Comparison of ENCODE assay signal across 24 cellular contexts in the genomic region with DNA sequence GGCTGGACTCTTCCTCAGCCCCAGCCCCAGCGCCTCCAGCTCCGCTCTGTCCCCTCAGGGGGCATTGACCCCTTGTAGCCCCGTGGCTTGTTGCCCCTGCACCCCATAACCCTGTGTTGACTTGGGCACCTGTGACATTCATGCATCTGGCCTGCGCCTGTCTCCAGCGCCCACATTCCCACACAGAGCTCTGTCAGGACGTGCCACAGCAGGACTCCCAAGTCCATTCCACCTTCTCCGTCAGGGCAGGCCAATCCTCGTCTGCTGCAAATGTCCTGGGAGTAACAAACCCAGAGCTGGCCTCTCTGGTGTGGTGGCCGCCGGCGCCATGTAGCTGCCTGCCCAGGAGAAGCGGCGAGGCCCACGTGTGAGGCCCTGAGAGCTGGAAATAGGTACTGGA.
A peak's percentile ranks its signal among the peaks of the same experiment; 100 is the strongest.
DNase-seq lines count a peak whose midpoint lies in the region; ATAC-seq and TF ChIP-seq lines count a peak whose summit lies in the region.
"Had no signal": no experiment of that assay in that cellular context is flagged by ENCODE, and none has a peak within 500 bp of the region (broad histone marks: within the 10 kb centered on the region; RNA-seq: fewer than 3 reads in every experiment).

No MANE protein-coding gene starts in this region.

- H3K36me3 ChIP-seq in heart right ventricle (peaks cover 0 to 20% (median 0%) of the 10 kb centered on the region in 9 donors), left lung (peaks cover 0 to 38% of the 10 kb centered on the region in 2 donors), suprapubic skin (peaks cover 4% of the 10 kb centered on the region)
- H3K36me3 ChIP-seq: SJCRH30 had no signal

- DNase-seq in heart right ventricle = no peak
- DNase-seq in Right ventricle myocardium inferior (ENCODE audit: missing footprints) = no peak
- DNase-seq in left lung = peak in 1 of 2 donors; percentile 68
- DNase-seq in suprapubic skin (ENCODE audit: low spot score in 2 of 2) = no peak
- DNase-seq in NCI-H128 (lab: John Stamatoyannopoulos, UW; ENCODE audit: unreplicated experiment) = no peak
- no peak for DNase-seq in NAMALWA (ENCODE audit: low spot score)
- no peak for DNase-seq in NCI-H2029 treated with DMSO at 0.1 percent for 48 hours (lab: John Stamatoyannopoulos, UW)
- DNase-seq: activated naive CD4-positive, alpha-beta T cell; activated T-cell treated with anti-CD3 and anti-CD28 coated beads for 4 hours; CD4-positive, CD25-positive, alpha-beta regulatory T cell; GF-D8; GOT3; IMR-90; MM.1S; naive thymus-derived CD8-positive, alpha-beta T cell; NCI-H146; NCI-H345; PC-3; SJCRH30; stimulated activated CD4-positive, alpha-beta T cell treated with anti-CD3 and anti-CD28 coated beads, Interleukin-1b, Interleukin-23, amount 100 ng/mL, for 48 hours; stimulated activated naive B cell treated with anti-CD40 and anti-IgM and Interleukin-4, amounts not matched to agents 10 μg/mL and 1 μg/mL and 100 μg/mL, for 72 hours had no signal

- H3K27me3 Mint-ChIP-seq in brain = no peaks in the 10 kb centered on the region
- H3K27me3 Mint-ChIP-seq: CD4-positive, CD25-positive, alpha-beta regulatory T cell; naive thymus-derived CD8-positive, alpha-beta T cell; stimulated activated naive B cell treated with anti-CD40 and anti-IgM and Interleukin-4, amounts not matched to agents 10 μg/mL and 1 μg/mL and 100 μg/mL, for 72 hours had no signal

- H3K27me3 ChIP-seq in heart right ventricle = no peaks in the 10 kb centered on the region
- no peaks in the 10 kb centered on the region for H3K27me3 ChIP-seq in left lung
- H3K27me3 ChIP-seq in suprapubic skin = no peaks in the 10 kb centered on the region
- H3K27me3 ChIP-seq: SJCRH30, tibial nerve had no signal

- H3K4me3 Mint-ChIP-seq in brain = no peak overlapping the region
- H3K4me3 Mint-ChIP-seq: naive thymus-derived CD8-positive, alpha-beta T cell; stimulated activated naive B cell treated with anti-CD40 and anti-IgM and Interleukin-4, amounts not matched to agents 10 μg/mL and 1 μg/mL and 100 μg/mL, for 72 hours had no signal

- WGBS in heart right ventricle, 2 donors = 84 to 88% methylated on average over 14 of the region's 14 CpGs
- WGBS in suprapubic skin = 91% methylated on average over 14 of the region's 14 CpGs

- H3K36me3 Mint-ChIP-seq in brain = peaks cover 4% of the 10 kb centered on the region

- H3K27ac ChIP-seq in heart right ventricle (peak overlapping the region in 9 of 10 donors; percentile 53 to 76 (median 62)), left lung (no peak overlapping the region), suprapubic skin (peak overlapping the region; percentile 51)
- H3K27ac ChIP-seq: parathyroid adenoma, SJCRH30, tibial nerve had no signal

- TF ChIP-seq CTCF in heart right ventricle (IDR thresholded peaks at IDR 0.05) (no peak), brain (conservative IDR thresholded peaks at IDR 0.05) (no peak), left lung (IDR thresholded peaks at IDR 0.05) (no peak), suprapubic skin (IDR thresholded peaks at IDR 0.05) (no peak)

- H3K9me3 Mint-ChIP-seq in brain = no peaks in the 10 kb centered on the region
- H3K9me3 Mint-ChIP-seq: CD4-positive, CD25-positive, alpha-beta regulatory T cell; naive thymus-derived CD8-positive, alpha-beta T cell had no signal

- H3K4me3 ChIP-seq in heart right ventricle (no peak overlapping the region), left lung (no peak overlapping the region), suprapubic skin (no peak overlapping the region)
- H3K4me3 ChIP-seq: SJCRH30, tibial nerve had no signal

- TF ChIP-seq POLR2A in suprapubic skin (IDR thresholded peaks at IDR 0.05) = no peak

- TF ChIP-seq EP300 in suprapubic skin (IDR thresholded peaks at IDR 0.05) = no peak

- ATAC-seq in heart right ventricle = no peak
- ATAC-seq in Right ventricle myocardium inferior = no peak
- ATAC-seq in left lung = peak; percentile 4
- ATAC-seq: naive thymus-derived CD8-positive, alpha-beta T cell; PC-3; stimulated activated naive B cell treated with anti-CD40 and anti-IgM and Interleukin-4, amounts not matched to agents 10 μg/mL and 1 μg/mL and 100 μg/mL, for 72 hours had no signal

- H3K4me1 ChIP-seq in heart right ventricle (peaks cover 36 to 90% (median 71%) of the 10 kb centered on the region in 9 donors), left lung (peaks cover 0 to 39% of the 10 kb centered on the region in 2 donors), suprapubic skin (peaks cover 62% of the 10 kb centered on the region)
- H3K4me1 ChIP-seq: SJCRH30 had no signal

- intact Hi-C loops in heart right ventricle (cut with DNase I) = loop anchor here in 3 of 10 donors (2.0 to 10.0 kb wide), 3 partner anchors 19 to 58 kb away; a partner anchor contains a TSS
- intact Hi-C loops in Right ventricle myocardium inferior (cut with DNase I) = no loop called here
- intact Hi-C loops in left lung (cut with DNase I) = no loop called here

- H3K4me1 Mint-ChIP-seq in brain = peaks cover 47% of the 10 kb centered on the region

- peak overlapping the region in 4 of 5 experiments; percentile 21 to 64 (median 40) for H3K27ac Mint-ChIP-seq in brain
- H3K27ac Mint-ChIP-seq: stimulated activated naive B cell treated with anti-CD40 and anti-IgM and Interleukin-4, amounts not matched to agents 10 μg/mL and 1 μg/mL and 100 μg/mL, for 72 hours had no signal

- no peaks in the 10 kb centered on the region for H3K9me3 ChIP-seq in heart right ventricle
- H3K9me3 ChIP-seq in left lung = no peaks in the 10 kb centered on the region
- no peaks in the 10 kb centered on the region for H3K9me3 ChIP-seq in suprapubic skin
- H3K9me3 ChIP-seq: SJCRH30, tibial nerve had no signal

Comparison
In these comparisons a context has a peak if more than half of its experiments do, and no peak if none do; other contexts are left out.
1. H3K27ac ChIP-seq: peak in heart right ventricle (9 of 10) and suprapubic skin (single experiment); none in left lung (0 of 2).